Comparison of ENCODE assay signal across 9 cellular contexts in genomic region chr12:74021937-74022336, GRCh38.
DNase-seq lines count a peak whose midpoint lies in the region; ATAC-seq, FAIRE-seq and TF ChIP-seq lines count a peak whose summit lies in the region.
"Had no signal": no experiment of that assay in that cellular context is flagged by ENCODE, and none has a peak within 500 bp of the region (broad histone marks: within the 10 kb centered on the region; RNA-seq: fewer than 3 reads in every experiment).

No MANE protein-coding gene starts in this region.

- no peak overlapping the region for H2BK15ac ChIP-seq in IMR-90 (ENCODE audit: low read depth, low read length)

- H3K27me3 ChIP-seq in IMR-90 (ENCODE audit: control insufficient read depth, insufficient read depth, low read length) (no peaks in the 10 kb centered on the region), gastroesophageal sphincter (no peaks in the 10 kb centered on the region)
- H3K27me3 ChIP-seq: neutrophil had no signal

- no peak overlapping the region for H2AK9ac ChIP-seq in IMR-90 (replicated peaks; ENCODE audit: low read depth, low read length, poor library complexity)

- H3K9ac ChIP-seq in IMR-90 (ENCODE audit: low read depth, low read length), result no peak overlapping the region

- H3K27me3 Mint-ChIP-seq in progenitor cell of endocrine pancreas, result no peaks in the 10 kb centered on the region

- TF ChIP-seq POLR2A in H54 (IDR thresholded peaks at IDR 0.05; ENCODE audit: low read depth, low read length) (no peak), IMR-90 (IDR thresholded peaks at IDR 0.05; ENCODE audit: low read depth, low read length) (no peak), gastroesophageal sphincter (IDR thresholded peaks at IDR 0.05) (no peak)

- H3K4me1 ChIP-seq in IMR-90 (ENCODE audit: control insufficient read depth, insufficient read depth, low read length), result no peaks in the 10 kb centered on the region
- H3K4me1 ChIP-seq in gastroesophageal sphincter, result no peaks in the 10 kb centered on the region

- H2AK5ac ChIP-seq in IMR-90 (ENCODE audit: low read depth, low read length), result no peak overlapping the region

- H3K79me1 ChIP-seq in IMR-90 (ENCODE audit: low read depth in 1 of 2, low read length in 2 of 2), result no peaks in the 10 kb centered on the region

- POLR2A ChIA-PET in IMR-90 (lab: Charles Lee; ENCODE audit: unreplicated experiment), result no interaction called here

- no peak for TF ChIP-seq EP300 in gastroesophageal sphincter (IDR thresholded peaks at IDR 0.05)

- no peak overlapping the region for H2BK120ac ChIP-seq in IMR-90 (ENCODE audit: low read depth, low read length)

- DNase-seq in GM04503 (ENCODE audit: low read depth) (peak; percentile 3), H54 (ENCODE audit: insufficient read length, low spot score) (peak; percentile 3), IMR-90 (no peak), SW480 (ENCODE audit: low spot score) (peak; percentile 57), progenitor cell of endocrine pancreas (ENCODE audit: low spot score, unreplicated experiment) (peak; percentile 43), cerebellum (ENCODE audit: low spot score) (no peak)

- no peak overlapping the region for H3K18ac ChIP-seq in IMR-90 (ENCODE audit: low read depth, low read length)

- TF ChIP-seq CTCF in 22Rv1 (IDR thresholded peaks at IDR 0.05) (peak; percentile 75), IMR-90 (conservative IDR thresholded peaks at IDR 0.05; ENCODE audit: low read depth, low read length) (0 out of 2 replicates have a peak, but pooled peaks have one; percentile 14), gastroesophageal sphincter (IDR thresholded peaks at IDR 0.05) (peak in 1 of 4 experiments; percentile 43), progenitor cell of endocrine pancreas (IDR thresholded peaks at IDR 0.05; ENCODE audit: unreplicated experiment) (peak; percentile 76)

- intact Hi-C loops in IMR-90 (cut with micrococcal nuclease), result no loop called here

- H3K36me3 ChIP-seq in IMR-90 (ENCODE audit: control insufficient read depth, insufficient read depth, low read length), result no peaks in the 10 kb centered on the region
- H3K36me3 ChIP-seq in gastroesophageal sphincter, result no peaks in the 10 kb centered on the region
- H3K36me3 ChIP-seq: neutrophil had no signal

- H3K14ac ChIP-seq in IMR-90 (replicated peaks; ENCODE audit: low read depth, low read length), result no peak overlapping the region

- no peak overlapping the region for H2BK20ac ChIP-seq in IMR-90 (ENCODE audit: low read depth, low read length)

- WGBS in IMR-90 (ENCODE audit: extremely low coverage in 2 of 2, insufficient read length in 1 of 2), 2 experiments, result 7% methylated on average over 3 of the region's 9 CpGs; no CpG with 5 or more reads in 1 of the 2 experiments
- 17 to 60% methylated on average over 2 to 8 of the region's 9 CpGs for WGBS in gastroesophageal sphincter (ENCODE audit: low coverage in 1 of 2), 2 donors

- no peak overlapping the region for H3K4me2 ChIP-seq in IMR-90 (ENCODE audit: low read depth, low read length)

- H3K4me3 ChIP-seq in IMR-90 (ENCODE audit: insufficient read depth, low read depth, low read length) (no peak overlapping the region), gastroesophageal sphincter (no peak overlapping the region)

- TF ChIP-seq RAD21 in IMR-90 (IDR thresholded peaks at IDR 0.05; ENCODE audit: low read length), result 0 out of 2 replicates have a peak, but pooled peaks have one; percentile 23

- H4K5ac ChIP-seq in IMR-90 (ENCODE audit: low read depth, low read length), result no peak overlapping the region

- no peak overlapping the region for H3K4ac ChIP-seq in IMR-90 (ENCODE audit: low read depth, low read length)

- H3K4me1 Mint-ChIP-seq in progenitor cell of endocrine pancreas (ENCODE audit: low read depth), result no peaks in the 10 kb centered on the region

- dilution Hi-C loops in IMR-90 (cut with HindIII; ENCODE audit: low sequenced_read_pairs, unreplicated experiment), result no loop called here

- H3K56ac ChIP-seq in IMR-90 (ENCODE audit: extremely low read depth, insufficient read depth, low read length), result no peak overlapping the region

- H3K9me1 ChIP-seq in IMR-90 (ENCODE audit: insufficient read depth, low read length), result no peaks in the 10 kb centered on the region

- no peak overlapping the region for H3K27ac Mint-ChIP-seq in progenitor cell of endocrine pancreas

- no peak for ATAC-seq in IMR-90 (ENCODE audit: low read depth)
- ATAC-seq in gastroesophageal sphincter, result peak; percentile 50

- in situ Hi-C loops in IMR-90 (cut with MboI; ENCODE audit: low sequenced_read_pairs), result no loop called here

- no TSS peak for BruUV-seq in IMR-90 (replicated peaks; lab: Mats Ljungman, UMichigan)

- CTCF ChIA-PET in IMR-90 (lab: Yijun Ruan, JAX), result interaction anchor here (0.7 kb wide), 1 partner anchor 246 kb away, joined by 3 read pairs; no protein-coding TSS in a partner anchor

- H3K9me3 Mint-ChIP-seq in progenitor cell of endocrine pancreas (ENCODE audit: low read depth), result no peaks in the 10 kb centered on the region

- no peak overlapping the region for H2BK5ac ChIP-seq in IMR-90 (ENCODE audit: low read depth, low read length, poor library complexity, severe bottlenecking)

- no peak overlapping the region for H3K23ac ChIP-seq in IMR-90 (ENCODE audit: low read depth, low read length)

- no peaks in the 10 kb centered on the region for H3K36me3 Mint-ChIP-seq in progenitor cell of endocrine pancreas (ENCODE audit: insufficient read depth)

- no peak overlapping the region for H4K8ac ChIP-seq in IMR-90 (ENCODE audit: low read depth in 2 of 2, low read length in 2 of 2)

- H4K20me1 ChIP-seq in IMR-90 (ENCODE audit: insufficient read depth, low read length), result no peaks in the 10 kb centered on the region

- H4K91ac ChIP-seq in IMR-90 (ENCODE audit: insufficient read depth, low read depth, low read length), result no peak overlapping the region

- H3K27ac ChIP-seq in 22Rv1 (no peak overlapping the region), IMR-90 (ENCODE audit: insufficient read depth, low read length) (no peak overlapping the region), gastroesophageal sphincter (no peak overlapping the region)
- H3K27ac ChIP-seq: neutrophil had no signal

- H2AFZ ChIP-seq in IMR-90 (replicated peaks; ENCODE audit: low read length, poor library complexity), result no peak overlapping the region

- no peak overlapping the region for H3K4me3 Mint-ChIP-seq in progenitor cell of endocrine pancreas (ENCODE audit: low read depth)

- peak; percentile 27 for FAIRE-seq in H54 (lab: Jason Lieb, UNC)

- H3K9me3 ChIP-seq in IMR-90 (ENCODE audit: control insufficient read depth, insufficient read depth, low read length) (peaks cover 4% of the 10 kb centered on the region; the same call in 1 of the 2 replicates), gastroesophageal sphincter (no peaks in the 10 kb centered on the region)
- H3K9me3 ChIP-seq: neutrophil had no signal

TF ChIP-seq in IMR-90, 13 proteins besides CTCF, POLR2A, EP300 and RAD21:
- TF ChIP-seq CEBPB (IDR thresholded peaks at IDR 0.05; ENCODE audit: low read depth, low read length) (0 out of 2 replicates have a peak, but pooled peaks have one; percentile 0), CHD1 (IDR thresholded peaks at IDR 0.05; ENCODE audit: low read depth, low read length) (no peak)

Comparison
In these comparisons a context has a peak if more than half of its experiments do, and no peak if none do; other contexts are left out.
1. DNase-seq: peak in GM04503 (single experiment), H54 (single experiment), SW480 (single experiment) and progenitor cell of endocrine pancreas (single experiment); none in IMR-90 (single experiment) and cerebellum (single experiment).